9 cellular contexts compared by ENCODE assay signal in the genomic region with DNA sequence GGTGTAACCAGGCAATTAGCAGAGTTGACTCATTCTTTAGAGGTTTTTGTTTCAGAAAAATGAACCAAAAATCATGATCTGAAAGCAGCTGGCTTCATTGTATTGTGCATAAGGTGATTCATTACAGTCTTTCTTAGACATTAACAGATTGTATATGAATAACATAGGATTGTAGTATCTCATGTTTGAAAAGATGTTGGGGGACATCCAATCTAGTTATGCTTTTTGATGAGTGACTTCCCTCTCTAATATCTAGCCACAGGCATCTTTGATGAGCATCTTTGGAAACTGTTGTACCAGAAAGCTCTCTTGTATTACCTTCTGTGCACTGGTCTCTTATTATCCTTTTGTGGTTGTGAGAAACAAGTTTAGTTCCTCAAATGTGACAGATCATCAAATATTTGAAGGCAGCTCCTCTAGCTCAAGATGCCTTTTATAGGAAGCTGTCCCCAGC. TPM values are rescaled to one million over a fixed set of nuclear protein-coding genes. Genes with fewer than 3 reads are reported as not detected.
DNase-seq lines count a peak whose midpoint lies in the region; ATAC-seq and TF ChIP-seq lines count a peak whose summit lies in the region.
"Had no signal": no experiment of that assay in that cellular context is flagged by ENCODE, and none has a peak within 500 bp of the region (broad histone marks: within the 10 kb centered on the region; RNA-seq: fewer than 3 reads in every experiment).

No MANE protein-coding gene starts in this region.

- H3K4me1 Mint-ChIP-seq in stimulated activated effector memory CD8-positive, alpha-beta T cell treated with anti-CD3 and anti-CD28 coated beads, Interleukin-12 subunit alpha, Interleukin-12 subunit beta, amount 100 ng/mL, for 72 hours: peaks cover 7% of the 10 kb centered on the region

- no peaks in the 10 kb centered on the region for H3K27me3 ChIP-seq in esophagus squamous epithelium
- H3K27me3 ChIP-seq: brain microvascular endothelial cell had no signal

- H3K36me3 ChIP-seq in esophagus squamous epithelium: no peaks in the 10 kb centered on the region
- H3K36me3 ChIP-seq: brain microvascular endothelial cell had no signal

- no peak for TF ChIP-seq POLR2A in esophagus squamous epithelium (IDR thresholded peaks at IDR 0.05)

- no peak overlapping the region for H3K4me3 ChIP-seq in esophagus squamous epithelium

- no peaks in the 10 kb centered on the region for H3K9me3 ChIP-seq in esophagus squamous epithelium

- no peaks in the 10 kb centered on the region for H3K9me3 Mint-ChIP-seq in stimulated activated effector memory CD8-positive, alpha-beta T cell treated with anti-CD3 and anti-CD28 coated beads, Interleukin-12 subunit alpha, Interleukin-12 subunit beta, amount 100 ng/mL, for 72 hours

- no peak for TF ChIP-seq CTCF in esophagus squamous epithelium (IDR thresholded peaks at IDR 0.05)

- H3K4me1 ChIP-seq in esophagus squamous epithelium: no peaks in the 10 kb centered on the region

- H3K27ac Mint-ChIP-seq in stimulated activated effector memory CD8-positive, alpha-beta T cell treated with anti-CD3 and anti-CD28 coated beads, Interleukin-12 subunit alpha, Interleukin-12 subunit beta, amount 100 ng/mL, for 72 hours: peak overlapping the region; percentile 7

- ATAC-seq in GM18868 (IDR thresholded peaks at IDR 0.05; ENCODE audit: unreplicated experiment) (peak; percentile 69), GM21717 (IDR thresholded peaks at IDR 0.05; ENCODE audit: unreplicated experiment) (peak; percentile 34)
- ATAC-seq in stimulated activated effector memory CD8-positive, alpha-beta T cell treated with anti-CD3 and anti-CD28 coated beads, Interleukin-12 subunit alpha, Interleukin-12 subunit beta, amount 100 ng/mL, for 72 hours: peak; percentile 75

- no peak overlapping the region for H3K4me3 Mint-ChIP-seq in stimulated activated effector memory CD8-positive, alpha-beta T cell treated with anti-CD3 and anti-CD28 coated beads, Interleukin-12 subunit alpha, Interleukin-12 subunit beta, amount 100 ng/mL, for 72 hours

- intact Hi-C loops in esophagus squamous epithelium (cut with DNase I): no loop called here

- in situ Hi-C loops in ACHN (cut with HindIII; ENCODE audit: low pct_ligation_motif_present, low pct_unique_long_range_greater_than_20kb, low sequenced_read_pairs): no loop called here

- no peak overlapping the region for H3K27ac ChIP-seq in esophagus squamous epithelium
- H3K27ac ChIP-seq: brain microvascular endothelial cell had no signal

- no peaks in the 10 kb centered on the region for H3K36me3 Mint-ChIP-seq in stimulated activated effector memory CD8-positive, alpha-beta T cell treated with anti-CD3 and anti-CD28 coated beads, Interleukin-12 subunit alpha, Interleukin-12 subunit beta, amount 100 ng/mL, for 72 hours

- DNase-seq in NCI-H69 (lab: John Stamatoyannopoulos, UW) (peak; percentile 70), esophagus squamous epithelium (lab: John Stamatoyannopoulos, UW) (no peak), SW 1271 (lab: John Stamatoyannopoulos, UW) (no peak), ACHN (no peak)
- no peak for DNase-seq in stimulated activated effector memory CD8-positive, alpha-beta T cell treated with anti-CD3 and anti-CD28 coated beads, Interleukin-12 subunit alpha, Interleukin-12 subunit beta, amount 100 ng/mL, for 72 hours (ENCODE audit: low spot score in 2 of 2)
- DNase-seq: brain microvascular endothelial cell, NCI-H510A had no signal

RNA-seq across cellular contexts. Expression of a gene that starts 8.3 kb away (rescaled TPM):
- 1 to 10 TPM in 3 of 4 donors, under 1 TPM in 1; 0.64 to 5.3 (median 2.8) TPM for total RNA-seq in esophagus squamous epithelium
